In genomic region chr10:17001961-17002749, GRCh38 we compare ENCODE assay signal across 8 cellular contexts.
A peak's percentile ranks its signal among the peaks of the same experiment; 100 is the strongest.
DNase-seq lines count a peak whose midpoint lies in the region; ATAC-seq, FAIRE-seq and TF ChIP-seq lines count a peak whose summit lies in the region.

No MANE protein-coding gene starts in this region.

- no peak overlapping the region for H2BK12ac ChIP-seq in H9 (ENCODE audit: insufficient read length, low read depth, low read length)

- H3K4me1 Mint-ChIP-seq in activated naive CD4-positive, alpha-beta T cell treated with anti-CD3 and anti-CD28 coated beads for 36 hours (ENCODE audit: low read depth): peaks cover 57% of the 10 kb centered on the region
- H3K4me1 Mint-ChIP-seq in MCF 10A (ENCODE audit: insufficient read depth, unreplicated experiment) (peaks cover 40% of the 10 kb centered on the region), H9 (0 out of 4 replicates have a peak, but pooled peaks cover 2 to 3% of the 10 kb centered on the region in 2 experiments)

- FAIRE-seq in GM12891 (lab: Jason Lieb, UNC): no peak

- no peak overlapping the region for H3K4ac ChIP-seq in H9 (ENCODE audit: low read depth, low read length)

- no peaks in the 10 kb centered on the region for H4K20me1 ChIP-seq in H9 (ENCODE audit: control insufficient read depth, insufficient read depth, insufficient read length)

- H3K9ac ChIP-seq in H9 (ENCODE audit: extremely low read depth, insufficient read length, low read length): no peak overlapping the region

- H3K27ac ChIP-seq in H9 (ENCODE audit: insufficient read length, low read depth, low read length): no peak overlapping the region

- no peak overlapping the region for H3K4me2 ChIP-seq in H9 (ENCODE audit: insufficient read depth, insufficient read length, low read length)

- H3K4me3 Mint-ChIP-seq in activated naive CD4-positive, alpha-beta T cell treated with anti-CD3 and anti-CD28 coated beads for 36 hours: no peak overlapping the region
- H3K4me3 Mint-ChIP-seq in MCF 10A (ENCODE audit: unreplicated experiment): no peak overlapping the region
- H3K4me3 Mint-ChIP-seq in H9: no peak overlapping the region

- H2BK20ac ChIP-seq in H9 (ENCODE audit: low read depth, low read length, poor library complexity, severe bottlenecking): no peak overlapping the region

- no peak overlapping the region for H2BK5ac ChIP-seq in H9 (ENCODE audit: insufficient read length, low read length)

- H3K4me1 ChIP-seq in H9 (ENCODE audit: insufficient read depth, low read length): no peaks in the 10 kb centered on the region

- TF ChIP-seq POLR2A in GM12891 (IDR thresholded peaks at IDR 0.05; ENCODE audit: low read depth, low read length): no peak

- no peaks in the 10 kb centered on the region for H3K23me2 ChIP-seq in H9 (ENCODE audit: insufficient read length, low read depth, low read length, poor library complexity, severe bottlenecking)

- POLR2A ChIA-PET in MCF 10A (lab: Yijun Ruan, JAX): interaction anchor here (0.7 to 1.3 kb wide), 3 partner anchors 61 to 199 kb away, joined by 3 to 4 read pairs (median 3); no protein-coding TSS in a partner anchor

- peaks cover 5% of the 10 kb centered on the region for H3K27me3 Mint-ChIP-seq in activated naive CD4-positive, alpha-beta T cell treated with anti-CD3 and anti-CD28 coated beads for 36 hours (ENCODE audit: low read depth)
- H3K27me3 Mint-ChIP-seq in MCF 10A (ENCODE audit: insufficient read depth, unreplicated experiment) (no peaks in the 10 kb centered on the region), H9 (ENCODE audit: low read depth) (no peaks in the 10 kb centered on the region; the same call in 1 of the 2 replicates)

- no TSS peak for BruUV-seq in MCF 10A (replicated peaks; lab: Mats Ljungman, UMichigan)

- H3K27me3 ChIP-seq in H9 (ENCODE audit: insufficient read depth, low read length): no peaks in the 10 kb centered on the region

- peak; percentile 59 for ATAC-seq in HG03565 (IDR thresholded peaks at IDR 0.05; ENCODE audit: unreplicated experiment)

- no peak overlapping the region for H3K56ac ChIP-seq in H9 (ENCODE audit: insufficient read length, low read depth, low read length)

- H3K14ac ChIP-seq in H9 (ENCODE audit: insufficient read depth, low read length): no peak overlapping the region

- H3K27ac Mint-ChIP-seq in activated naive CD4-positive, alpha-beta T cell treated with anti-CD3 and anti-CD28 coated beads for 36 hours: peak overlapping the region; percentile 5
- peak overlapping the region; percentile 86 for H3K27ac Mint-ChIP-seq in MCF 10A (ENCODE audit: low read depth, unreplicated experiment)
- no peak overlapping the region for H3K27ac Mint-ChIP-seq in H9

- H4K8ac ChIP-seq in H9 (replicated peaks; ENCODE audit: insufficient read length, low read depth, low read length): no peak overlapping the region

- no peak overlapping the region for H2BK120ac ChIP-seq in H9 (ENCODE audit: low read depth, low read length, poor library complexity, severe bottlenecking)

- H3K79me2 ChIP-seq in H9 (ENCODE audit: insufficient read depth, low read length): no peaks in the 10 kb centered on the region

- no peak overlapping the region for H4K91ac ChIP-seq in H9 (ENCODE audit: insufficient read length, low read depth, low read length)

- H3T11ph ChIP-seq in H9 (ENCODE audit: low read length): no peak overlapping the region

- no peak overlapping the region for H3K18ac ChIP-seq in H9 (ENCODE audit: insufficient read length, low read depth, low read length)

- no peaks in the 10 kb centered on the region for H3K36me3 Mint-ChIP-seq in activated naive CD4-positive, alpha-beta T cell treated with anti-CD3 and anti-CD28 coated beads for 36 hours (ENCODE audit: low read depth)
- H3K36me3 Mint-ChIP-seq in MCF 10A (ENCODE audit: insufficient read depth, unreplicated experiment) (no peaks in the 10 kb centered on the region), H9 (ENCODE audit: insufficient read depth in 1 of 3, low read depth in 3 of 3) (peaks cover 0 to 10% (median 2%) of the 10 kb centered on the region in 3 experiments; a peak in 3 of 7 replicates)

- intact Hi-C loops in activated naive CD4-positive, alpha-beta T cell treated with anti-CD3 and anti-CD28 coated beads for 36 hours (cut with micrococcal nuclease): loop anchor here (1.0 to 2.0 kb wide), 7 partner anchors 21 to 443 kb away; partner anchors contain the start of genes RSU1 and VIM
- intact Hi-C loops in MCF 10A (cut with micrococcal nuclease): no loop called here

- no CpG with 5 or more reads among the region's 8 CpGs for WGBS in H9 (ENCODE audit: extremely low coverage, insufficient read length, low lambda C conversion rate)

- H3K79me1 ChIP-seq in H9 (ENCODE audit: insufficient read depth, low read depth, low read length, poor library complexity, severe bottlenecking): no peaks in the 10 kb centered on the region

- no peak overlapping the region for H2BK15ac ChIP-seq in H9 (ENCODE audit: low read depth, low read length)

- TF ChIP-seq CTCF in MCF 10A (IDR thresholded peaks at IDR 0.05; ENCODE audit: unreplicated experiment) (no peak), H9 (conservative IDR thresholded peaks at IDR 0.05) (no peak)

- no peak overlapping the region for H3K23ac ChIP-seq in H9 (ENCODE audit: insufficient read length, low read depth, low read length)

- CTCF ChIA-PET in activated naive CD4-positive, alpha-beta T cell treated with anti-CD3 and anti-CD28 coated beads for 36 hours (lab: Charles Lee): no interaction called here
- CTCF ChIA-PET in MCF 10A (lab: Yijun Ruan, JAX): interaction anchor here (0.6 to 1.0 kb wide), 3 partner anchors 34 to 1107 kb away, joined by 3 to 4 read pairs (median 3); no protein-coding TSS in a partner anchor

- no peaks in the 10 kb centered on the region for H3K9me3 ChIP-seq in H9 (ENCODE audit: control insufficient read depth, low read depth, low read length)

- no peaks in the 10 kb centered on the region for H3K9me3 Mint-ChIP-seq in activated naive CD4-positive, alpha-beta T cell treated with anti-CD3 and anti-CD28 coated beads for 36 hours
- no peaks in the 10 kb centered on the region for H3K9me3 Mint-ChIP-seq in MCF 10A (ENCODE audit: unreplicated experiment)
- peaks cover 9% of the 10 kb centered on the region in 2 experiments; a peak in 4 of 5 replicates for H3K9me3 Mint-ChIP-seq in H9

- H2AK5ac ChIP-seq in H9 (ENCODE audit: insufficient read length, low read length): no peak overlapping the region

- DNase-seq in activated naive CD4-positive, alpha-beta T cell treated with anti-CD3 and anti-CD28 coated beads for 36 hours: peak; percentile 44
- no peak for DNase-seq in activated naive CD4-positive, alpha-beta T cell treated with anti-CD3 and anti-CD28 coated beads, Interleukin-2, amount 50 U/mL, for 16 hours
- DNase-seq in MCF 10A (ENCODE audit: unreplicated experiment): peak; percentile 58
- DNase-seq in myocyte (ENCODE audit: low read depth): peak; percentile 86
- no peak for DNase-seq in H9
- no peak for DNase-seq in ecto neural progenitor cell (ENCODE audit: low spot score)
- no peak for DNase-seq in GM12891 (ENCODE audit: insufficient read length, low spot score)

- H4K5ac ChIP-seq in H9 (ENCODE audit: insufficient read length, low read depth, low read length): no peak overlapping the region

- H2AFZ ChIP-seq in H9 (ENCODE audit: low read length): no peak overlapping the region

TF ChIP-seq in GM12891, 5 proteins besides CTCF, POLR2A, EP300 and RAD21:
- TF ChIP-seq POLR2AphosphoS5 (IDR thresholded peaks at IDR 0.05; ENCODE audit: low read depth, low read length): no peak
- no peak for TF ChIP-seq SPI1 (IDR thresholded peaks at IDR 0.05; ENCODE audit: low read depth, low read length)
- no peak for TF ChIP-seq PAX5 (IDR thresholded peaks at IDR 0.05; ENCODE audit: insufficient read depth, low read length, severe bottlenecking)
- TF ChIP-seq TAF1 (IDR thresholded peaks at IDR 0.05; ENCODE audit: low read depth, low read length): no peak
- TF ChIP-seq POU2F2 (IDR thresholded peaks at IDR 0.05; ENCODE audit: low read depth, low read length): no peak

Comparison
In these comparisons a context has a peak if more than half of its experiments do, and no peak if none do; other contexts are left out.
1. DNase-seq: peak in activated naive CD4-positive, alpha-beta T cell treated with anti-CD3 and anti-CD28 coated beads for 36 hours (single experiment), MCF 10A (single experiment) and myocyte (single experiment); none in activated naive CD4-positive, alpha-beta T cell treated with anti-CD3 and anti-CD28 coated beads, Interleukin-2, amount 50 U/mL, for 16 hours (single experiment), H9 (single experiment), ecto neural progenitor cell (single experiment) and GM12891 (single experiment).
2. H3K27ac Mint-ChIP-seq: peak in activated naive CD4-positive, alpha-beta T cell treated with anti-CD3 and anti-CD28 coated beads for 36 hours (single experiment) and MCF 10A (single experiment); none in H9 (0 of 3).